ENCODE assay signal across 9 cellular contexts in the genomic region with DNA sequence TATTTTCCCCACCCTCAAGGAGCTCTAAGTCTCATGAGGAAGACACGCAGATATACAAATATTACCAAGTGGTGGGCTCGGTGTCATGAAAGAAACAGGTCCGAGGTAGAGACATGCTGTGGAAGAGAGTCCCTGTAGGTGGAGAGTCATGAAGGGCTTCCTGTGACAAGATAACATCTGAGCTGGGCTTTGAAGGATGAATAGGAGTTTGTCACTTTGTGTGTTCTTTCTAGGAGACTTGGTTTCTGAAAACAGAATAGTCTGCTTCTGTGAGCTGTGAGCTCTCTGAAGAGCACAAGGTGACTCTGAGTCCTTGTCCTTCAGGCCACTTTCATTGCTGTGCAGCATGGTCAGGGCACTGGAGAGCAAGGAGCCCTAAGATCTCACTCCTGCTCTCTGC.
"Had no signal": no experiment of that assay in that cellular context is flagged by ENCODE, and none has a peak within 500 bp of the region (broad histone marks: within the 10 kb centered on the region; RNA-seq: fewer than 3 reads in every experiment).

No MANE protein-coding gene starts in this region.

- DNase-seq: GM23248, GOT3, KG1 had no signal

- H3K36me3 ChIP-seq: HAP-1 had no signal

- H3K4me3 ChIP-seq: GM23248, HAP-1, K562 had no signal

- H2AFZ ChIP-seq: GM23248 had no signal

- H3K36me3 Mint-ChIP-seq: IgD-negative memory B cell had no signal

- H3K9me3 ChIP-seq: HAP-1 had no signal

- H3K9ac ChIP-seq: GM23248 had no signal

- H3K9me3 Mint-ChIP-seq: IgD-negative memory B cell had no signal

- FAIRE-seq: H54, HepG2, K562 had no signal

- H3K27ac ChIP-seq: GM23248, HL-60 had no signal

- H3K4me3 Mint-ChIP-seq: IgD-negative memory B cell had no signal

- H3K4me1 Mint-ChIP-seq: IgD-negative memory B cell had no signal

- H3K4me1 ChIP-seq: HAP-1 had no signal
